Comparison of ENCODE assay signal across 8 cellular contexts in genomic region chr11:120929664-120930154, GRCh38.
DNase-seq lines count a peak whose midpoint lies in the region; ATAC-seq, FAIRE-seq and TF ChIP-seq lines count a peak whose summit lies in the region.

No MANE protein-coding gene starts in this region.

- no peaks in the 10 kb centered on the region for H3K9me2 ChIP-seq in PC-9 (ENCODE audit: insufficient read depth)

- no peaks in the 10 kb centered on the region for H3K9me3 ChIP-seq in PC-9 (ENCODE audit: insufficient read depth, low read depth)
- no peaks in the 10 kb centered on the region for H3K9me3 ChIP-seq in kidney (ENCODE audit: control insufficient read depth in 1 of 2, low read length in 2 of 2)
- no peaks in the 10 kb centered on the region for H3K9me3 ChIP-seq in ascending aorta

- no peak overlapping the region for H3K4me2 ChIP-seq in PC-9

- TF ChIP-seq CTCF in PC-9 (conservative IDR thresholded peaks at IDR 0.05) = peak; percentile 86
- peak; percentile 32 for TF ChIP-seq CTCF in kidney (IDR thresholded peaks at IDR 0.05; ENCODE audit: borderline replicate concordance, extremely low read depth, insufficient read depth)
- peak in 1 of 3 experiments; percentile 23 for TF ChIP-seq CTCF in ascending aorta (IDR thresholded peaks at IDR 0.05)

- DNase-seq in DMS53 treated with DMSO at 0.1 percent for 48 hours (lab: John Stamatoyannopoulos, UW; ENCODE audit: unreplicated experiment) (peak; percentile 42), PC-9 (peak in 1 of 2 experiments; percentile 12), astrocyte of the hippocampus (ENCODE audit: low read depth, low spot score) (peak; percentile 68), kidney (no peak), ascending aorta (ENCODE audit: low spot score in 2 of 2) (no peak)
- peak; percentile 15 to 23 for DNase-seq in stimulated activated CD8-positive, alpha-beta memory T cell treated with anti-CD3 and anti-CD28 coated beads, Interleukin-15, amount 100 ng/mL, for 48 hours (ENCODE audit: low read depth in 2 of 2)

- no peaks in the 10 kb centered on the region for H3K79me2 ChIP-seq in PC-9 (ENCODE audit: low read depth)

- peaks cover 5% of the 10 kb centered on the region for H3K27me3 ChIP-seq in PC-9 (ENCODE audit: insufficient read depth, low read depth)
- no peaks in the 10 kb centered on the region for H3K27me3 ChIP-seq in ascending aorta

- intact Hi-C loops in PC-9 (cut with micrococcal nuclease; ENCODE audit: unreplicated experiment) (loop anchor here (10.0 kb wide), 1 partner anchor 245 kb away; no protein-coding TSS in a partner anchor), kidney (cut with DNase I) (no loop called here), ascending aorta (cut with DNase I) (no loop called here)

- no peaks in the 10 kb centered on the region for H4K20me1 ChIP-seq in PC-9 (ENCODE audit: insufficient read depth)

- H3K4me1 ChIP-seq in PC-9 (replicated peaks; ENCODE audit: insufficient read depth) (no peaks in the 10 kb centered on the region), kidney (ENCODE audit: control insufficient read depth in 1 of 2, insufficient read depth in 1 of 2, low read depth in 1 of 2, low read length in 2 of 2) (no peaks in the 10 kb centered on the region), ascending aorta (no peaks in the 10 kb centered on the region)

- POLR2A ChIA-PET in PC-9 (lab: Charles Lee; ENCODE audit: unreplicated experiment) = no interaction called here

- H3F3A ChIP-seq in PC-9 (ENCODE audit: insufficient read depth, low read depth) = no peaks in the 10 kb centered on the region

- no peak overlapping the region for H3K9ac ChIP-seq in kidney (ENCODE audit: low read length in 2 of 2)

- H2AFZ ChIP-seq in PC-9 = no peak overlapping the region

- H3K4me3 ChIP-seq in PC-9 (no peak overlapping the region), kidney (ENCODE audit: low read length in 2 of 2) (no peak overlapping the region), ascending aorta (no peak overlapping the region)

- FAIRE-seq in kidney (lab: Jason Lieb, UNC) = no peak

- ATAC-seq in HG02885 (IDR thresholded peaks at IDR 0.05; ENCODE audit: poor library complexity, unreplicated experiment) (peak; percentile 40), GM18909 (IDR thresholded peaks at IDR 0.05; ENCODE audit: poor library complexity, unreplicated experiment) (no peak)

- BruUV-seq in PC-9 (replicated peaks; lab: Mats Ljungman, UMichigan) = no TSS peak

- H3K36me3 ChIP-seq in PC-9 (ENCODE audit: low read depth) (no peaks in the 10 kb centered on the region), kidney (ENCODE audit: control insufficient read depth in 1 of 2, insufficient read depth in 2 of 2, low read length in 2 of 2) (no peaks in the 10 kb centered on the region), ascending aorta (no peaks in the 10 kb centered on the region)

- CTCF ChIA-PET in PC-9 (lab: Charles Lee) = no interaction called here

- H3K27ac ChIP-seq in PC-9 (no peak overlapping the region), kidney (ENCODE audit: low read depth in 2 of 2, low read length in 2 of 2) (no peak overlapping the region), ascending aorta (no peak overlapping the region)

Comparison
In these comparisons a context has a peak if more than half of its experiments do, and no peak if none do; other contexts are left out.
1. DNase-seq: peak in DMS53 treated with DMSO at 0.1 percent for 48 hours (single experiment), astrocyte of the hippocampus (single experiment) and stimulated activated CD8-positive, alpha-beta memory T cell treated with anti-CD3 and anti-CD28 coated beads, Interleukin-15, amount 100 ng/mL, for 48 hours (2 of 2); none in kidney (single experiment) and ascending aorta (0 of 2).